In genomic region chr2:10028407-10028987, GRCh38 we compare ENCODE assay signal across 10 cellular contexts. TPM values are rescaled to one million over a fixed set of nuclear protein-coding genes. Genes with fewer than 3 reads are reported as not detected.
DNase-seq lines count a peak whose midpoint lies in the region; ATAC-seq and TF ChIP-seq lines count a peak whose summit lies in the region.
"Had no signal": no experiment of that assay in that cellular context is flagged by ENCODE, and none has a peak within 500 bp of the region (broad histone marks: within the 10 kb centered on the region; RNA-seq: fewer than 3 reads in every experiment).

No MANE protein-coding gene starts in this region.

- intact Hi-C loops in OCI-LY7 (cut with micrococcal nuclease; ENCODE audit: unreplicated experiment), result loop anchor here (5.0 kb wide), 1 partner anchor 216 kb away; no protein-coding TSS in a partner anchor
- intact Hi-C loops in heart right ventricle (cut with DNase I), result loop anchor here in 1 of 10 donors (5.0 kb wide), 1 partner anchor 41 kb away; no protein-coding TSS in a partner anchor

- H3K4me2 ChIP-seq in OCI-LY7 (ENCODE audit: low read length), result no peak overlapping the region

- H3K4me1 ChIP-seq in OCI-LY7 (ENCODE audit: insufficient read depth, low read length, poor library complexity, severe bottlenecking), result no peaks in the 10 kb centered on the region
- peaks cover 14 to 43% (median 34%) of the 10 kb centered on the region in 9 donors for H3K4me1 ChIP-seq in heart right ventricle

- peak; percentile 5 for DNase-seq in DMS53 (lab: John Stamatoyannopoulos, UW)
- DNase-seq in DMS53 treated with DMSO at 0.1 percent for 48 hours (lab: John Stamatoyannopoulos, UW; ENCODE audit: unreplicated experiment), result no peak
- DNase-seq in OCI-LY7 (ENCODE audit: low spot score), result peak; percentile 15
- no peak for DNase-seq in heart right ventricle
- DNase-seq in stimulated activated effector memory CD8-positive, alpha-beta T cell treated with anti-CD3 and anti-CD28 coated beads, Interleukin-12 subunit alpha, Interleukin-12 subunit beta, amount 100 ng/mL, for 72 hours (ENCODE audit: low spot score in 2 of 2), result no peak
- no peak for DNase-seq in NCI-H1694 (lab: John Stamatoyannopoulos, UW)

- H3K4me1 Mint-ChIP-seq in stimulated activated effector memory CD8-positive, alpha-beta T cell treated with anti-CD3 and anti-CD28 coated beads, Interleukin-12 subunit alpha, Interleukin-12 subunit beta, amount 100 ng/mL, for 72 hours, result peaks cover 22% of the 10 kb centered on the region

- no peaks in the 10 kb centered on the region for H3K36me3 Mint-ChIP-seq in stimulated activated effector memory CD8-positive, alpha-beta T cell treated with anti-CD3 and anti-CD28 coated beads, Interleukin-12 subunit alpha, Interleukin-12 subunit beta, amount 100 ng/mL, for 72 hours

- POLR2A ChIA-PET in OCI-LY7 (lab: Charles Lee), result no interaction called here

- H2AFZ ChIP-seq in OCI-LY7 (ENCODE audit: low read length), result no peak overlapping the region

- H3K36me3 ChIP-seq in OCI-LY7 (ENCODE audit: insufficient read depth, low read length) (no peaks in the 10 kb centered on the region), heart right ventricle (no peaks in the 10 kb centered on the region)
- H3K36me3 ChIP-seq: thoracic aorta had no signal

- H3K27ac ChIP-seq in OCI-LY7 (ENCODE audit: low read depth, low read length, poor library complexity, severe bottlenecking) (no peak overlapping the region), heart right ventricle (peak overlapping the region; percentile 32 to 91 (median 83))

- H3K27ac Mint-ChIP-seq in stimulated activated effector memory CD8-positive, alpha-beta T cell treated with anti-CD3 and anti-CD28 coated beads, Interleukin-12 subunit alpha, Interleukin-12 subunit beta, amount 100 ng/mL, for 72 hours, result peak overlapping the region; percentile 93
- H3K27ac Mint-ChIP-seq: activated naive CD8-positive, alpha-beta T cell treated with anti-CD3 and anti-CD28 coated beads, Interleukin-2, amount 50 U/mL, for 24 hours had no signal

- 80 to 82% methylated on average over 16 of the region's 16 CpGs for WGBS in heart right ventricle, 2 donors

- TF ChIP-seq CTCF in OCI-LY7 (conservative IDR thresholded peaks at IDR 0.05; ENCODE audit: low read length) (peak; percentile 58), heart right ventricle (IDR thresholded peaks at IDR 0.05) (peak in 4 of 9 donors; percentile 15 to 32 (median 18))

- H3K4me3 Mint-ChIP-seq in stimulated activated effector memory CD8-positive, alpha-beta T cell treated with anti-CD3 and anti-CD28 coated beads, Interleukin-12 subunit alpha, Interleukin-12 subunit beta, amount 100 ng/mL, for 72 hours, result peak overlapping the region; percentile 74

- H3K9me2 ChIP-seq in OCI-LY7 (ENCODE audit: insufficient read depth, low read length), result no peaks in the 10 kb centered on the region

- no peaks in the 10 kb centered on the region for H3K9me3 ChIP-seq in OCI-LY7 (ENCODE audit: low read length)
- H3K9me3 ChIP-seq in heart right ventricle, result no peaks in the 10 kb centered on the region
- H3K9me3 ChIP-seq: thoracic aorta had no signal

- no TSS peak for BruUV-seq in OCI-LY7 (replicated peaks; lab: Mats Ljungman, UMichigan)

- H3K9me3 Mint-ChIP-seq in stimulated activated effector memory CD8-positive, alpha-beta T cell treated with anti-CD3 and anti-CD28 coated beads, Interleukin-12 subunit alpha, Interleukin-12 subunit beta, amount 100 ng/mL, for 72 hours, result no peaks in the 10 kb centered on the region
- H3K9me3 Mint-ChIP-seq: activated naive CD8-positive, alpha-beta T cell treated with anti-CD3 and anti-CD28 coated beads, Interleukin-2, amount 50 U/mL, for 24 hours had no signal

- no peaks in the 10 kb centered on the region for H4K20me1 ChIP-seq in OCI-LY7 (ENCODE audit: insufficient read depth, low read length)

- no peak overlapping the region for H3K4me3 ChIP-seq in OCI-LY7 (ENCODE audit: low read depth, low read length, poor library complexity, severe bottlenecking)
- peak overlapping the region in 2 of 10 donors; percentile 25 to 45 for H3K4me3 ChIP-seq in heart right ventricle

- ATAC-seq in heart right ventricle (peak in 6 of 8 donors; percentile 1 to 22 (median 16)), GM18867 (IDR thresholded peaks at IDR 0.05; ENCODE audit: unreplicated experiment) (no peak), GM18520 (IDR thresholded peaks at IDR 0.05; ENCODE audit: unreplicated experiment) (no peak)
- no peak for ATAC-seq in stimulated activated effector memory CD8-positive, alpha-beta T cell treated with anti-CD3 and anti-CD28 coated beads, Interleukin-12 subunit alpha, Interleukin-12 subunit beta, amount 100 ng/mL, for 72 hours

- no peaks in the 10 kb centered on the region for H3K79me2 ChIP-seq in OCI-LY7 (ENCODE audit: insufficient read depth, low read depth, low read length)

- no peaks in the 10 kb centered on the region for H3K27me3 ChIP-seq in heart right ventricle

- CTCF ChIA-PET in OCI-LY7 (lab: Charles Lee; ENCODE audit: unreplicated experiment), result no interaction called here

RNA-seq across cellular contexts. Expression of gene KLF11, which starts 14.9 kb away (rescaled TPM):
- total RNA-seq in OCI-LY7 (2014; rRNA removed; shearing (Covaris generic)), result 6.3 and 6.5 TPM in 2 replicates
- total RNA-seq in OCI-LY7 (2022) (14.9 and 15.8 TPM in 2 replicates), heart right ventricle (10 to 100 TPM; 13.3 to 33.7 (median 20.0) TPM)
- 1 to 10 TPM; 6.1 to 7.2 TPM for polyA plus RNA-seq in heart right ventricle

RNA-seq across cellular contexts. Expression of gene CYS1, which starts 51.7 kb away (rescaled TPM):
- not detected in 2 replicates for total RNA-seq in OCI-LY7 (2014; rRNA removed; shearing (Covaris generic))
- total RNA-seq in OCI-LY7 (2022) (0.17 and 0.68 TPM in 2 replicates), heart right ventricle (1 to 10 TPM in 9 of 10 donors, under 1 TPM in 1; 0.77 to 7.2 (median 4.2) TPM)
- 1 to 10 TPM in 1 of 2 donors, under 1 TPM in 1; 0.38 to 1.2 TPM for polyA plus RNA-seq in heart right ventricle

Comparison
In these comparisons a context has a peak if more than half of its experiments do, and no peak if none do; other contexts are left out.
1. DNase-seq: peak in DMS53 (single experiment) and OCI-LY7 (single experiment); none in DMS53 treated with DMSO at 0.1 percent for 48 hours (single experiment), heart right ventricle (0 of 2), stimulated activated effector memory CD8-positive, alpha-beta T cell treated with anti-CD3 and anti-CD28 coated beads, Interleukin-12 subunit alpha, Interleukin-12 subunit beta, amount 100 ng/mL, for 72 hours (0 of 2) and NCI-H1694 (single experiment).
2. ATAC-seq: peak in heart right ventricle (6 of 8); none in stimulated activated effector memory CD8-positive, alpha-beta T cell treated with anti-CD3 and anti-CD28 coated beads, Interleukin-12 subunit alpha, Interleukin-12 subunit beta, amount 100 ng/mL, for 72 hours (single experiment), GM18867 (single experiment) and GM18520 (single experiment).